ENCODE assay signal across 1 cellular context in the genomic region with DNA sequence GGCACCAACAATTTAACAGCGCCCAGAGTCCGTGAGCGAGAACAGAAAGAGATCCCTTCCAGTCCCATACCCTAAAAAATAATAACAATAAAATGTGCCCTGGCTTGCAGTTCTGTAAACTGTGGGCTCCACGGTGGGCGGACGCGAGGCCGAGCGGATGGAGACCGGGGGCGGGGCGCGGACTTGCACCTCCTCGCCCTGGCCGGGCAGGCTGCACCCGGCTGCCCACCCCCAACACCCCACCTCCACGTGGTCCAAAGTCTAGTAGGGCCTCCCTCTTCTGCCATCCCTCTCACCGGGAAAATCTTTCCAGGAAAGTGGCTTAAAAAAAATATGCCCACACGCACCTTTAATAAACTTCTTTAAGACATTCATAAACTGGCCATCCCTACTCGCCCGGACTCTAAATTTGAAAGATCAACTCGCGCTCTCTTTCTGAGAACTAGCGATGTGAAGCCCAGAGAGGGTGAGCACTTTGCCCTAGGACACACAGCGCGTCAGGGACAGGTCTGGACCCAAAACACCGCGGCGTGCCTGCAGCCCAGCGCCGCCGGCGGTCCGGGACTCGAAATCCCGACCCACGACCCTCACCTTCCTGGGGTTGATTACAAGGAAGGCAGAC.
A peak's percentile ranks its signal among the peaks of the same experiment; 100 is the strongest.
TF ChIP-seq lines count a peak whose summit lies in the region.

No MANE protein-coding gene starts in this region.

TF ChIP-seq in H1, 55 proteins besides CTCF, POLR2A, EP300 and RAD21 (continued from another document):
- TF ChIP-seq CTBP2 (IDR thresholded peaks at IDR 0.05; ENCODE audit: borderline replicate concordance, insufficient read depth, insufficient read length, low read length) (no peak), CREB1 (IDR thresholded peaks at IDR 0.05) (no peak), RFX5 (IDR thresholded peaks at IDR 0.05; ENCODE audit: borderline replicate concordance, low read depth, low read length) (no peak), FOSL1 (IDR thresholded peaks at IDR 0.05; ENCODE audit: insufficient read depth, low read depth, low read length) (no peak), CEBPB (IDR thresholded peaks at IDR 0.05; ENCODE audit: low read depth, low read length) (no peak), CHD2 (IDR thresholded peaks at IDR 0.05; ENCODE audit: low read length) (no peak), TCF12 (IDR thresholded peaks at IDR 0.05; ENCODE audit: low read depth, low read length) (no peak), SUZ12 (IDR thresholded peaks at IDR 0.05; ENCODE audit: low read length) (no peak), YY1 (IDR thresholded peaks at IDR 0.05; ENCODE audit: low read depth, low read length) (no peak), SP2 (IDR thresholded peaks at IDR 0.05; ENCODE audit: low read length) (no peak), HDAC2 (IDR thresholded peaks at IDR 0.05; ENCODE audit: borderline replicate concordance in 1 of 2, low read depth in 2 of 2, low read length in 2 of 2) (peak; percentile 54 to 98; a peak in 1 of 4 replicates), TBP (IDR thresholded peaks at IDR 0.05; ENCODE audit: low read depth, low read length) (no peak), ZNF274 (IDR thresholded peaks at IDR 0.05; ENCODE audit: borderline replicate concordance, extremely low read depth, low read length) (no peak), RXRA (IDR thresholded peaks at IDR 0.05; ENCODE audit: insufficient read depth, low read depth, low read length) (no peak), KDM4A (IDR thresholded peaks at IDR 0.05; ENCODE audit: low read depth, low read length, severe bottlenecking) (peak; percentile 94), GABPA (IDR thresholded peaks at IDR 0.05; ENCODE audit: borderline replicate concordance, insufficient read depth, low read length) (no peak), SP4 (IDR thresholded peaks at IDR 0.05; ENCODE audit: low read length) (no peak), JUN (IDR thresholded peaks at IDR 0.05; ENCODE audit: low read depth, low read length) (no peak), BRCA1 (IDR thresholded peaks at IDR 0.05; ENCODE audit: low read depth, low read length) (no peak; the same call in 1 of the 2 replicates), TAF1 (IDR thresholded peaks at IDR 0.05; ENCODE audit: low read depth, low read length) (no peak), CBX5 (IDR thresholded peaks at IDR 0.05; ENCODE audit: low read depth, low read length) (no peak), EGR1 (IDR thresholded peaks at IDR 0.05; ENCODE audit: borderline replicate concordance, low read depth, low read length) (no peak), SIRT6 (IDR thresholded peaks at IDR 0.05; ENCODE audit: low read length) (no peak), SP1 (IDR thresholded peaks at IDR 0.05; ENCODE audit: low read depth, low read length) (no peak), PHF8 (conservative IDR thresholded peaks at IDR 0.05; ENCODE audit: low read depth, low read length) (no peak), TEAD4 (IDR thresholded peaks at IDR 0.05; ENCODE audit: low read depth, low read length) (no peak)
- TF ChIP-seq, protein P1, sequence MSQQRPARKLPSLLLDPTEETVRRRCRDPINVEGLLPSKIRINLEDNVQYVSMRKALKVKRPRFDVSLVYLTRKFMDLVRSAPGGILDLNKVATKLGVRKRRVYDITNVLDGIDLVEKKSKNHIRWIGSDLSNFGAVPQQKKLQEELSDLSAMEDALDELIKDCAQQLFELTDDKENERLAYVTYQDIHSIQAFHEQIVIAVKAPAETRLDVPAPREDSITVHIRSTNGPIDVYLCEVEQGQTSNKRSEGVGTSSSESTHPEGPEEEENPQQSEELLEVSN (IDR thresholded peaks at IDR 0.05), result no peak
- TF ChIP-seq, protein P2, sequence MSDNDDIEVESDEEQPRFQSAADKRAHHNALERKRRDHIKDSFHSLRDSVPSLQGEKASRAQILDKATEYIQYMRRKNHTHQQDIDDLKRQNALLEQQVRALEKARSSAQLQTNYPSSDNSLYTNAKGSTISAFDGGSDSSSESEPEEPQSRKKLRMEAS (IDR thresholded peaks at IDR 0.05), result peak; percentile 79
- TF ChIP-seq, protein P3, sequence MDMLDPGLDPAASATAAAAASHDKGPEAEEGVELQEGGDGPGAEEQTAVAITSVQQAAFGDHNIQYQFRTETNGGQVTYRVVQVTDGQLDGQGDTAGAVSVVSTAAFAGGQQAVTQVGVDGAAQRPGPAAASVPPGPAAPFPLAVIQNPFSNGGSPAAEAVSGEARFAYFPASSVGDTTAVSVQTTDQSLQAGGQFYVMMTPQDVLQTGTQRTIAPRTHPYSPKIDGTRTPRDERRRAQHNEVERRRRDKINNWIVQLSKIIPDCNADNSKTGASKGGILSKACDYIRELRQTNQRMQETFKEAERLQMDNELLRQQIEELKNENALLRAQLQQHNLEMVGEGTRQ (IDR thresholded peaks at IDR 0.05; ENCODE audit: low read length), result no peak
- TF ChIP-seq, protein P4, sequence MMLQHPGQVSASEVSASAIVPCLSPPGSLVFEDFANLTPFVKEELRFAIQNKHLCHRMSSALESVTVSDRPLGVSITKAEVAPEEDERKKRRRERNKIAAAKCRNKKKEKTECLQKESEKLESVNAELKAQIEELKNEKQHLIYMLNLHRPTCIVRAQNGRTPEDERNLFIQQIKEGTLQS (IDR thresholded peaks at IDR 0.05; ENCODE audit: insufficient read depth, low read depth, low read length), result no peak
